18 cellular contexts compared by ENCODE assay signal in genomic region chr1:214583824-214584554, GRCh38. TPM values are rescaled to one million over a fixed set of nuclear protein-coding genes. Genes with fewer than 3 reads are reported as not detected.
DNase-seq lines count a peak whose midpoint lies in the region; ATAC-seq and TF ChIP-seq lines count a peak whose summit lies in the region.
"Had no signal": no experiment of that assay in that cellular context is flagged by ENCODE, and none has a peak within 500 bp of the region (broad histone marks: within the 10 kb centered on the region; RNA-seq: fewer than 3 reads in every experiment).

No MANE protein-coding gene starts in this region.

- H3K4me1 Mint-ChIP-seq in activated T-helper 17 cell treated with anti-CD3 and anti-CD28 coated beads, Interleukin-2, amount 50 U/mL, for 72 hours = no peaks in the 10 kb centered on the region

- no peak overlapping the region for H2AFZ ChIP-seq in GM23248

- no peak overlapping the region for H3K9ac ChIP-seq in GM23248
- peak overlapping the region; percentile 7 for H3K9ac ChIP-seq in skeletal muscle satellite cell (ENCODE audit: low read depth, low read length)
- H3K9ac ChIP-seq: BLaER1 treated with 17β-estradiol and CSF1 and Interleukin-3, amounts not matched to agents 10 nM and 100 nM had no signal

- DNase-seq in GM23248 (peak; percentile 28), RWPE1 (ENCODE audit: low spot score) (no peak), cardiac fibroblast (ENCODE audit: low read depth in 2 of 2) (peak; percentile 21 to 25)
- no peak for DNase-seq in stimulated activated naive CD4-positive, alpha-beta T cell treated with Interleukin-2 at 50 U/mL for 16 hours (lab: John Stamatoyannopoulos, UW)
- DNase-seq in stimulated activated CD4-positive, alpha-beta T cell treated with anti-CD3 and anti-CD28 coated beads, Interleukin-12 subunit alpha, Interleukin-12 subunit beta, amount 100 ng/mL, for 4 hours = no peak
- DNase-seq: COR-L47, DMS153, IMR-90, NCI-H1436 treated with DMSO at 0.1 percent for 48 hours, NCI-H2081 treated with DMSO at 0.1 percent for 48 hours, NCI-H2227 treated with DMSO at 0.1 percent for 48 hours, NCI-H526, SHP77 treated with DMSO at 0.1 percent for 48 hours had no signal

- ATAC-seq in activated T-helper 17 cell treated with anti-CD3 and anti-CD28 coated beads, Interleukin-2, amount 50 U/mL, for 72 hours (replicated peaks) = no peak

- in situ Hi-C loops in GM23248 (cut with MboI) = loop anchor here (25.0 kb wide), 1 partner anchor 372 kb away; no protein-coding TSS in a partner anchor

- no peak overlapping the region for H3K4me2 ChIP-seq in GM23248 (ENCODE audit: unreplicated experiment)
- peak overlapping the region; percentile 17 for H3K4me2 ChIP-seq in skeletal muscle satellite cell (ENCODE audit: low read length)

- CTCF ChIA-PET in RWPE1 (lab: Yijun Ruan, JAX) = interaction anchor here (1.1 to 4.5 kb wide), 4 partner anchors 10 to 353 kb away, joined by 3 to 31 read pairs (median 4); no protein-coding TSS in a partner anchor

- no peaks in the 10 kb centered on the region for H3K9me2 ChIP-seq in GM23248 (ENCODE audit: insufficient read depth)

- no peaks in the 10 kb centered on the region for H3K79me2 ChIP-seq in GM23248 (ENCODE audit: insufficient read depth)

- H4K20me1 ChIP-seq in GM23248 (ENCODE audit: insufficient read depth) = no peaks in the 10 kb centered on the region
- H4K20me1 ChIP-seq: BLaER1 treated with 17β-estradiol and CSF1 and Interleukin-3, amounts not matched to agents 10 nM and 100 nM had no signal

- H3K27ac ChIP-seq in GM23248 (peak overlapping the region; percentile 27; the same call in 1 of the 2 replicates), RWPE1 (peak overlapping the region; percentile 71)
- H3K27ac ChIP-seq: BLaER1 treated with 17β-estradiol and CSF1 and Interleukin-3, amounts not matched to agents 10 nM and 100 nM had no signal

- H3K27me3 Mint-ChIP-seq in activated T-helper 17 cell treated with anti-CD3 and anti-CD28 coated beads, Interleukin-2, amount 50 U/mL, for 72 hours = peaks cover 13% of the 10 kb centered on the region

- H3K27ac Mint-ChIP-seq in activated T-helper 17 cell treated with anti-CD3 and anti-CD28 coated beads, Interleukin-2, amount 50 U/mL, for 72 hours = no peak overlapping the region

- H3K9me3 ChIP-seq in GM23248 (ENCODE audit: low read depth) (no peaks in the 10 kb centered on the region), skeletal muscle satellite cell (replicated peaks; ENCODE audit: low read length) (no peaks in the 10 kb centered on the region)
- H3K9me3 ChIP-seq: BLaER1 treated with 17β-estradiol and CSF1 and Interleukin-3, amounts not matched to agents 10 nM and 100 nM; HAP-1 had no signal

- H3K9me3 Mint-ChIP-seq in activated T-helper 17 cell treated with anti-CD3 and anti-CD28 coated beads, Interleukin-2, amount 50 U/mL, for 72 hours = no peaks in the 10 kb centered on the region

- H3K4me1 ChIP-seq in GM23248 (ENCODE audit: insufficient read depth) (peaks cover 44% of the 10 kb centered on the region), skeletal muscle satellite cell (ENCODE audit: control insufficient read depth, insufficient read depth, low read length) (peaks cover 46% of the 10 kb centered on the region)
- H3K4me1 ChIP-seq: HAP-1 had no signal

- H3K27me3 ChIP-seq in GM23248 (replicated peaks; ENCODE audit: insufficient read depth) (no peaks in the 10 kb centered on the region), skeletal muscle satellite cell (ENCODE audit: control insufficient read depth, insufficient read depth, low read length) (no peaks in the 10 kb centered on the region)
- H3K27me3 ChIP-seq: BLaER1 treated with 17β-estradiol and CSF1 and Interleukin-3, amounts not matched to agents 10 nM and 100 nM had no signal

- no peak for TF ChIP-seq CTCF in RWPE1 (conservative IDR thresholded peaks at IDR 0.05; ENCODE audit: low read depth)
- no peak for TF ChIP-seq CTCF in cardiac fibroblast (IDR thresholded peaks at IDR 0.05; ENCODE audit: low read depth, low read length)

- POLR2A ChIA-PET in RWPE1 (lab: Yijun Ruan, JAX; ENCODE audit: low non-redundant PET) = interaction anchor here (0.5 to 1.0 kb wide), 3 partner anchors 33 to 62 kb away, joined by 3 to 6 read pairs (median 4); partner anchors contain the start of gene PTPN14

- H3K4me3 ChIP-seq in GM23248 (no peak overlapping the region), cardiac fibroblast (replicated peaks in 1 of 2; ENCODE audit: low read depth in 2 of 2, low read length in 2 of 2) (no peak overlapping the region), skeletal muscle satellite cell (ENCODE audit: low read length) (no peak overlapping the region)
- H3K4me3 ChIP-seq: BLaER1 treated with 17β-estradiol and CSF1 and Interleukin-3, amounts not matched to agents 10 nM and 100 nM; GM12878; HAP-1 had no signal

- peaks cover 49% of the 10 kb centered on the region for H3F3A ChIP-seq in GM23248 (ENCODE audit: insufficient read depth)

- H3K36me3 Mint-ChIP-seq in activated T-helper 17 cell treated with anti-CD3 and anti-CD28 coated beads, Interleukin-2, amount 50 U/mL, for 72 hours (ENCODE audit: low read depth) = no peaks in the 10 kb centered on the region

- H3K36me3 ChIP-seq in GM23248 (ENCODE audit: low read depth) = no peaks in the 10 kb centered on the region
- no peaks in the 10 kb centered on the region for H3K36me3 ChIP-seq in skeletal muscle satellite cell (ENCODE audit: insufficient read depth, low read length)
- H3K36me3 ChIP-seq: BLaER1 treated with 17β-estradiol and CSF1 and Interleukin-3, amounts not matched to agents 10 nM and 100 nM; HAP-1 had no signal

- 96 to 98% methylated on average over 7 of the region's 7 CpGs for WGBS in GM23248 (ENCODE audit: low coverage in 1 of 2, low lambda C conversion rate in 2 of 2, missing lambda C conversion rate in 2 of 2), 2 experiments

- no peak overlapping the region for H3K4me3 Mint-ChIP-seq in activated T-helper 17 cell treated with anti-CD3 and anti-CD28 coated beads, Interleukin-2, amount 50 U/mL, for 72 hours

RNA-seq across cellular contexts. Expression of gene CENPF, which starts 19.0 kb away (rescaled TPM):
- total RNA-seq in GM23248 (2014; rRNA removed; shearing (Covaris generic)) = 15.2 and 25.9 TPM in 2 replicates
- polyA plus RNA-seq in GM23248 (2016; fragmentation: Nextera tagmentation; extraction: Ambion mirVana) = 24.2 and 29.1 TPM in 2 replicates
- total RNA-seq in skeletal muscle satellite cell (2012; rRNA removed) = 18.8 and 21.2 TPM in 2 replicates
- 10 to 100 TPM; 69.7 to 79.4 TPM for total RNA-seq in activated T-helper 17 cell treated with anti-CD3 and anti-CD28 coated beads, Interleukin-2, amount 50 U/mL, for 72 hours

RNA-seq across cellular contexts. Expression of gene PTPN14, which starts 32.6 kb away (rescaled TPM):
- 49.1 and 49.8 TPM in 2 replicates for total RNA-seq in GM23248 (2014; rRNA removed; shearing (Covaris generic))
- 38.7 and 41.4 TPM in 2 replicates for polyA plus RNA-seq in GM23248 (2016; fragmentation: Nextera tagmentation; extraction: Ambion mirVana)
- 45.9 and 50.2 TPM in 2 replicates for total RNA-seq in skeletal muscle satellite cell (2012; rRNA removed)
- under 1 TPM; 0.66 to 0.89 TPM for total RNA-seq in activated T-helper 17 cell treated with anti-CD3 and anti-CD28 coated beads, Interleukin-2, amount 50 U/mL, for 72 hours

Comparison
In these comparisons a context has a peak if more than half of its experiments do, and no peak if none do; other contexts are left out.
1. DNase-seq: peak in GM23248 (single experiment) and cardiac fibroblast (2 of 2); none in RWPE1 (single experiment), stimulated activated naive CD4-positive, alpha-beta T cell treated with Interleukin-2 at 50 U/mL for 16 hours (single experiment) and stimulated activated CD4-positive, alpha-beta T cell treated with anti-CD3 and anti-CD28 coated beads, Interleukin-12 subunit alpha, Interleukin-12 subunit beta, amount 100 ng/mL, for 4 hours (single experiment).
2. RNA of gene PTPN14, which starts 32.6 kb away (total RNA-seq): 49.1 to 49.8 TPM in GM23248; 0.66 to 0.89 TPM in activated T-helper 17 cell treated with anti-CD3 and anti-CD28 coated beads, Interleukin-2, amount 50 U/mL, for 72 hours; every median in the first group is over 10 times any median in the second.